21 cellular contexts compared by ENCODE assay signal in genomic region chr14:80393766-80394165, GRCh38.
"Had no signal": no experiment of that assay in that cellular context is flagged by ENCODE, and none has a peak within 500 bp of the region (broad histone marks: within the 10 kb centered on the region; RNA-seq: fewer than 3 reads in every experiment).

No MANE protein-coding gene starts in this region.

- H3K27ac ChIP-seq: coronary artery, dorsolateral prefrontal cortex, parathyroid adenoma, prostate gland, right lobe of liver, spleen, tibial nerve had no signal

- H3K4me2 ChIP-seq: hepatocyte had no signal

- DNase-seq: dorsolateral prefrontal cortex; effector CD8-positive, alpha-beta T cell; foreskin melanocyte; head of caudate nucleus; left colon; left ventricle myocardium superior; mesendoderm; naive B cell; occipital lobe; right lobe of liver; spleen; stimulated activated CD4-positive, alpha-beta T cell treated with anti-CD3 and anti-CD28 coated beads, Interleukin-15, amount 100 ng/mL, for 24 hours; stimulated activated CD4-positive, alpha-beta T cell treated with anti-CD3 and anti-CD28 coated beads, Interleukin-1b, Interleukin-23, amount 100 ng/mL, for 48 hours; stimulated activated CD4-positive, alpha-beta T cell treated with anti-CD3 and anti-CD28 coated beads, Interleukin-4, amount 100 ng/mL, for 24 hours had no signal

- H2AFZ ChIP-seq: hepatocyte, parathyroid adenoma had no signal

- H3K27me3 ChIP-seq: dorsolateral prefrontal cortex, hepatocyte, right lobe of liver, spleen, tibial nerve had no signal

- H3K9me3 ChIP-seq: prostate gland, right lobe of liver had no signal

- H3K4me1 ChIP-seq: parathyroid adenoma, prostate gland, right lobe of liver, spleen had no signal

- ATAC-seq: left colon; left ventricle myocardium superior; right lobe of liver; stimulated activated memory B cell treated with anti-CD40 and anti-IgM and Interleukin-4, amounts not matched to agents 10 μg/mL and 1 μg/mL and 100 μg/mL, for 72 hours had no signal

- H3K36me3 ChIP-seq: prostate gland, right lobe of liver, spleen, tibial nerve had no signal

- H3K4me3 ChIP-seq: coronary artery, dorsolateral prefrontal cortex, hepatocyte, lung, prostate gland, right lobe of liver, spleen, tibial nerve had no signal

- H3K79me2 ChIP-seq: hepatocyte, parathyroid adenoma had no signal

- H3K9ac ChIP-seq: parathyroid adenoma had no signal
